Comparison of ENCODE assay signal across 1 cellular context in genomic region chr13:73261739-73262216, GRCh38.
TF ChIP-seq lines count a peak whose summit lies in the region.

No MANE protein-coding gene starts in this region.

TF ChIP-seq in WTC11, 78 proteins besides CTCF, POLR2A, EP300 and RAD21 (continued from another document):
- TF ChIP-seq HMGXB4 (CRISPR knock-in tag; IDR thresholded peaks at IDR 0.05): no peak
- TF ChIP-seq, protein P1, sequence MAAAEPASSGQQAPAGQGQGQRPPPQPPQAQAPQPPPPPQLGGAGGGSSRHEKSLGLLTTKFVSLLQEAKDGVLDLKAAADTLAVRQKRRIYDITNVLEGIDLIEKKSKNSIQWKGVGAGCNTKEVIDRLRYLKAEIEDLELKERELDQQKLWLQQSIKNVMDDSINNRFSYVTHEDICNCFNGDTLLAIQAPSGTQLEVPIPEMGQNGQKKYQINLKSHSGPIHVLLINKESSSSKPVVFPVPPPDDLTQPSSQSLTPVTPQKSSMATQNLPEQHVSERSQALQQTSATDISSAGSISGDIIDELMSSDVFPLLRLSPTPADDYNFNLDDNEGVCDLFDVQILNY (CRISPR knock-in tag; IDR thresholded peaks at IDR 0.05): no peak
- no peak for TF ChIP-seq JAZF1 (CRISPR knock-in tag; IDR thresholded peaks at IDR 0.05)
- TF ChIP-seq CBFB (CRISPR knock-in tag; IDR thresholded peaks at IDR 0.05; ENCODE audit: low read depth): no peak
- no peak for TF ChIP-seq NFATC4 (CRISPR knock-in tag; IDR thresholded peaks at IDR 0.05)
- TF ChIP-seq AFF4 (CRISPR knock-in tag; IDR thresholded peaks at IDR 0.05; ENCODE audit: borderline replicate concordance): no peak
- no peak for TF ChIP-seq TCF7 (CRISPR knock-in tag; IDR thresholded peaks at IDR 0.05; ENCODE audit: low read depth)
- TF ChIP-seq ZNF396 (CRISPR knock-in tag; IDR thresholded peaks at IDR 0.05; ENCODE audit: borderline replicate concordance): no peak
- TF ChIP-seq OVOL2 (CRISPR knock-in tag; IDR thresholded peaks at IDR 0.05; ENCODE audit: borderline replicate concordance): no peak
- no peak for TF ChIP-seq SOX15 (CRISPR knock-in tag; IDR thresholded peaks at IDR 0.05)
- TF ChIP-seq PREB (CRISPR knock-in tag; IDR thresholded peaks at IDR 0.05; ENCODE audit: borderline replicate concordance): no peak
- no peak for TF ChIP-seq SMAD4 (CRISPR knock-in tag; IDR thresholded peaks at IDR 0.05)
- no peak for TF ChIP-seq HMGA2 (CRISPR knock-in tag; IDR thresholded peaks at IDR 0.05)
- no peak for TF ChIP-seq NR2C2 (CRISPR knock-in tag; IDR thresholded peaks at IDR 0.05)
- TF ChIP-seq MLX (CRISPR knock-in tag; IDR thresholded peaks at IDR 0.05): no peak
